In the genomic region with DNA sequence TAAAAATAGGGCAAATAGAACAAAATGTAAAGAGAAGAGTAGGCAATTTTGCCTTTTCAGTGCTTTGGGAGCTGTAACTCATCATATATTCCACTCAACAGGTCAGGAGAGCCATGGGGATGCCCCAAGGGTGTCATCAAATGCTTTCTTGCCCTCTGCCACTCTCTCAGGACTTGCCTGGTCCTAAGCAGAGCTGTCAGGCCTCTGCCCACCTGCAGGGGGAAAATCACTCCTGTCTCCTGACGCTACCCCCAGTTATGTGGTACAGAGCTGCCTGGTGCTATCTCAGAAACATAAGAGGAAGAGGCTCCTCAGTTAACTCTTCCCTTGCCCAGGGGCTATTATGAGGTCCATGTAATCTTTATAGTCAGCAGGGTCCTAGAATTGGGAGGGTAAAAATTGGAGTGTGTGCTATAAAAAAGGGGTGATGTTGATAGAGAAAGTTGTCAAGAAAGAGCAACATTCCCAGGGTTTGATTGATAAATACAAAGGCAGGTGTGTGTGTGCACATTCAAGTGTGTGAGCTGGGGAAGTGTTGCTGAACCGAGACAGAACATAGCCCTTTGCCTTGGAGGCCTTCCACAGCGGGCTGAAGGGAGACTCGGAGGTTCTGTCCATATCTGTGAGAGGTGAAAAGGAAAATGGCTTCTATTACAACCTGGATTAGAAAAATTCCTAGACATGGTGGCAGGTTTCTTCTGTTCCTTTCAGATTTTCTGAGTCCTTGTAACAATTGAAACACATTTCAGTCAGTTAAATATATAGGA, we compare ENCODE assay signal across 15 cellular contexts. TPM values are rescaled to one million over a fixed set of nuclear protein-coding genes. Genes with fewer than 3 reads are reported as not detected.
DNase-seq lines count a peak whose midpoint lies in the region; ATAC-seq, FAIRE-seq and TF ChIP-seq lines count a peak whose summit lies in the region.
"Had no signal": no experiment of that assay in that cellular context is flagged by ENCODE, and none has a peak within 500 bp of the region (broad histone marks: within the 10 kb centered on the region; RNA-seq: fewer than 3 reads in every experiment).

No MANE protein-coding gene starts in this region.

- CTCF ChIA-PET in MCF 10A (lab: Yijun Ruan, JAX), result interaction anchor here (0.6 to 1.1 kb wide), 5 partner anchors 10 to 444 kb away, joined by 3 to 4 read pairs (median 4); no protein-coding TSS in a partner anchor
- CTCF ChIA-PET in K562 (lab: Yijun Ruan, JAX; ENCODE audit: low intra/inter-chr PET ratio), result no interaction called here

- H2AFZ ChIP-seq in K562 (ENCODE audit: low read depth, low read length), result no peak overlapping the region

- TF ChIP-seq POLR2A in breast epithelium (IDR thresholded peaks at IDR 0.05) (no peak), K562 (conservative IDR thresholded peaks at IDR 0.05) (no peak)

- H3K36me3 ChIP-seq in breast epithelium, result no peaks in the 10 kb centered on the region
- H3K36me3 ChIP-seq in K562 (ENCODE audit: control insufficient read depth, insufficient read depth, low read length), result no peaks in the 10 kb centered on the region
- H3K36me3 ChIP-seq: thoracic aorta had no signal

- no peaks in the 10 kb centered on the region for H3K27me3 ChIP-seq in breast epithelium
- no peaks in the 10 kb centered on the region; a peak in 1 of 5 replicates for H3K27me3 ChIP-seq in K562 (ENCODE audit: control insufficient read depth in 2 of 2, insufficient read depth in 2 of 2, low read length in 2 of 2)

- H3K4me1 Mint-ChIP-seq in MCF 10A (ENCODE audit: insufficient read depth, unreplicated experiment) (peaks cover 27% of the 10 kb centered on the region), type B pancreatic cell (ENCODE audit: unreplicated experiment) (peaks cover 14% of the 10 kb centered on the region)
- no peaks in the 10 kb centered on the region for H3K4me1 Mint-ChIP-seq in stimulated activated naive CD8-positive, alpha-beta T cell treated with anti-CD3 and anti-CD28 coated beads, Interleukin-15, amount 100 ng/mL, for 72 hours
- H3K4me1 Mint-ChIP-seq: activated naive CD4-positive, alpha-beta T cell treated with anti-CD3 and anti-CD28 coated beads, Interleukin-2, amount 10 ng/mL, durations not matched to agents 7 days and 5 days; memory B cell had no signal

- TF ChIP-seq CTCF in MCF 10A (IDR thresholded peaks at IDR 0.05; ENCODE audit: unreplicated experiment) (no peak), breast epithelium (IDR thresholded peaks at IDR 0.05) (no peak), K562 (IDR thresholded peaks at IDR 0.05 in 2 of 3, conservative IDR thresholded peaks at IDR 0.05 in 1 of 3; ENCODE audit: insufficient read depth in 2 of 3, low read depth in 1 of 3, low read length in 3 of 3) (no peak), type B pancreatic cell (conservative IDR thresholded peaks at IDR 0.05) (peak; percentile 53)

- H3K27ac ChIP-seq in breast epithelium (no peak overlapping the region), K562 (ENCODE audit: extremely low read depth, low read depth, low read length) (no peak overlapping the region)
- H3K27ac ChIP-seq: RWPE1, thoracic aorta had no signal

- no peak overlapping the region for H3K4me3 ChIP-seq in breast epithelium
- no peak overlapping the region for H3K4me3 ChIP-seq in K562
- H3K4me3 ChIP-seq: thoracic aorta had no signal

- no peak for FAIRE-seq in K562 (lab: Jason Lieb, UNC)
- FAIRE-seq: TTC549 had no signal

- in situ Hi-C loops in K562 (cut with MboI), result no loop called here

- H3K9me3 Mint-ChIP-seq in MCF 10A (ENCODE audit: unreplicated experiment) (no peaks in the 10 kb centered on the region), type B pancreatic cell (no peaks in the 10 kb centered on the region)
- H3K9me3 Mint-ChIP-seq in stimulated activated naive CD8-positive, alpha-beta T cell treated with anti-CD3 and anti-CD28 coated beads, Interleukin-15, amount 100 ng/mL, for 72 hours, result peaks cover 0 to 4% of the 10 kb centered on the region in 2 donors
- H3K9me3 Mint-ChIP-seq: activated naive CD4-positive, alpha-beta T cell treated with anti-CD3 and anti-CD28 coated beads, Interleukin-2, amount 10 ng/mL, durations not matched to agents 7 days and 5 days had no signal

- TF ChIP-seq RAD21 in K562 (CRISPR knock-in tag; conservative IDR thresholded peaks at IDR 0.05 in 1 of 2, IDR thresholded peaks at IDR 0.05 in 1 of 2), result no peak

- no peaks in the 10 kb centered on the region for H3K27me3 Mint-ChIP-seq in MCF 10A (ENCODE audit: insufficient read depth, unreplicated experiment)
- peaks cover 16% of the 10 kb centered on the region for H3K27me3 Mint-ChIP-seq in type B pancreatic cell
- H3K27me3 Mint-ChIP-seq in stimulated activated naive CD8-positive, alpha-beta T cell treated with anti-CD3 and anti-CD28 coated beads, Interleukin-15, amount 100 ng/mL, for 72 hours, result peaks cover 7% of the 10 kb centered on the region
- H3K27me3 Mint-ChIP-seq: activated naive CD4-positive, alpha-beta T cell treated with anti-CD3 and anti-CD28 coated beads, Interleukin-2, amount 10 ng/mL, durations not matched to agents 7 days and 5 days; memory B cell had no signal

- ATAC-seq in K562 (peak; percentile 40; the same call in 2 of the 3 replicates), GM21737 (IDR thresholded peaks at IDR 0.05; ENCODE audit: unreplicated experiment) (no peak)
- ATAC-seq in stimulated activated naive CD8-positive, alpha-beta T cell treated with anti-CD3 and anti-CD28 coated beads, Interleukin-15, amount 100 ng/mL, for 72 hours, result no peak

- no peaks in the 10 kb centered on the region for H3K4me1 ChIP-seq in breast epithelium
- no peaks in the 10 kb centered on the region for H3K4me1 ChIP-seq in K562 (replicated peaks in 1 of 2; ENCODE audit: control insufficient read depth in 2 of 2, insufficient read depth in 2 of 2, low read length in 2 of 2)

- no peaks in the 10 kb centered on the region for H3K79me2 ChIP-seq in K562 (ENCODE audit: control insufficient read depth, insufficient read depth, low read length)

- no peak for TF ChIP-seq EP300 in K562 (IDR thresholded peaks at IDR 0.05; ENCODE audit: low read length)

- no TSS peak for BruUV-seq in MCF 10A (replicated peaks; lab: Mats Ljungman, UMichigan)
- no TSS peak for BruUV-seq in K562 (replicated peaks; lab: Mats Ljungman, UMichigan)

- no peaks in the 10 kb centered on the region for H4K20me1 ChIP-seq in K562 (replicated peaks; ENCODE audit: control insufficient read depth, insufficient read depth, low read length)

- POLR2A ChIA-PET in MCF 10A (lab: Yijun Ruan, JAX) (interaction anchor here (0.6 to 0.8 kb wide), 2 partner anchors 12 to 477 kb away, joined by 3 read pairs; no protein-coding TSS in a partner anchor), K562 (lab: Yijun Ruan, JAX) (no interaction called here)

- H3K9me3 ChIP-seq in breast epithelium (no peaks in the 10 kb centered on the region), K562 (replicated peaks; ENCODE audit: control insufficient read depth, insufficient read depth, low read depth, low read length) (no peaks in the 10 kb centered on the region)
- H3K9me3 ChIP-seq: thoracic aorta had no signal

- H3K36me3 Mint-ChIP-seq in MCF 10A (ENCODE audit: insufficient read depth, unreplicated experiment) (no peaks in the 10 kb centered on the region), type B pancreatic cell (no peaks in the 10 kb centered on the region)
- H3K36me3 Mint-ChIP-seq: activated naive CD4-positive, alpha-beta T cell treated with anti-CD3 and anti-CD28 coated beads, Interleukin-2, amount 10 ng/mL, durations not matched to agents 7 days and 5 days; memory B cell had no signal

- intact Hi-C loops in MCF 10A (cut with micrococcal nuclease), result no loop called here
- intact Hi-C loops in breast epithelium (cut with DNase I; ENCODE audit: low total_unique reads), result no loop called here
- intact Hi-C loops in K562 (cut with micrococcal nuclease), result no loop called here

- H3K4me3 Mint-ChIP-seq in MCF 10A (ENCODE audit: unreplicated experiment) (no peak overlapping the region), type B pancreatic cell (no peak overlapping the region)
- H3K4me3 Mint-ChIP-seq in stimulated activated naive CD8-positive, alpha-beta T cell treated with anti-CD3 and anti-CD28 coated beads, Interleukin-15, amount 100 ng/mL, for 72 hours, result no peak overlapping the region
- H3K4me3 Mint-ChIP-seq: activated naive CD4-positive, alpha-beta T cell treated with anti-CD3 and anti-CD28 coated beads, Interleukin-2, amount 10 ng/mL, durations not matched to agents 7 days and 5 days; memory B cell had no signal

- H3K27ac Mint-ChIP-seq in MCF 10A (ENCODE audit: low read depth, unreplicated experiment) (peak overlapping the region; percentile 29), type B pancreatic cell (no peak overlapping the region)
- H3K27ac Mint-ChIP-seq in stimulated activated naive CD8-positive, alpha-beta T cell treated with anti-CD3 and anti-CD28 coated beads, Interleukin-15, amount 100 ng/mL, for 72 hours, result no peak overlapping the region
- H3K27ac Mint-ChIP-seq: activated naive CD4-positive, alpha-beta T cell treated with anti-CD3 and anti-CD28 coated beads, Interleukin-2, amount 10 ng/mL, durations not matched to agents 7 days and 5 days; memory B cell had no signal

- 3% methylated on average over 4 of the region's 4 CpGs for WGBS in K562 (ENCODE audit: insufficient coverage, low coverage, missing lambda C conversion rate)

- no peak overlapping the region for H3K9ac ChIP-seq in K562 (ENCODE audit: insufficient read depth in 1 of 2, low read depth in 2 of 2, low read length in 2 of 2)

- no peak overlapping the region for H3K4me2 ChIP-seq in K562 (ENCODE audit: insufficient read depth, low read length)

- no peak for DNase-seq in MCF 10A (ENCODE audit: unreplicated experiment)
- no peak for DNase-seq in breast epithelium (ENCODE audit: low spot score in 2 of 2)
- DNase-seq in K562 (ENCODE audit: extremely low read depth in 1 of 4, low spot score in 3 of 4), result no peak
- peak; percentile 29 for DNase-seq in iPS-NIHi11 (ENCODE audit: low spot score)
- DNase-seq in type B pancreatic cell (ENCODE audit: extremely low spot score, unreplicated experiment), result no peak
- no peak for DNase-seq in stimulated activated naive CD8-positive, alpha-beta T cell treated with anti-CD3 and anti-CD28 coated beads, Interleukin-15, amount 100 ng/mL, for 72 hours
- DNase-seq in activated CD8-positive, alpha-beta memory T cell treated with anti-CD3 and anti-CD28 coated beads, Interleukin-2, amount 50 U/mL, for 48 hours, result no peak
- DNase-seq: activated naive CD4-positive, alpha-beta T cell treated with anti-CD3 and anti-CD28 coated beads, Interleukin-2, amount 10 ng/mL, durations not matched to agents 7 days and 5 days; NCI-H1092 treated with DMSO at 0.1 percent for 48 hours; nucleus accumbens had no signal

- H3K9me1 ChIP-seq in K562 (ENCODE audit: control insufficient read depth, insufficient read depth, low read length), result no peaks in the 10 kb centered on the region

RNA-seq across cellular contexts. Expression of a gene that starts 25.4 kb away (rescaled TPM):
- total RNA-seq in MCF 10A (2022) (82.8 and 107 TPM in 2 replicates), breast epithelium (100 to 1,000 TPM in 2 of 3 donors, 10 to 100 TPM in 1; 41.7 to 181 (median 140) TPM), K562 (2014; rRNA removed) (0.09 TPM in 1 of 2 replicates, not detected in the other), K562 (2014; rRNA removed; fragmentation: Illumina TruSeq; extraction: Trizol) (0.07 TPM in 1 of 2 replicates, not detected in the other), K562 (2015; rRNA removed; fragmentation: Illumina TruSeq; extraction: Trizol) (0.11 TPM in 1 of 2 replicates, not detected in the other), K562 (2021) (0.16 and 0.31 TPM in 2 replicates), type B pancreatic cell (ENCODE audit: low replicate concordance) (11.2 and 18.6 TPM in 2 replicates)
- 0.16 and 0.70 TPM in 2 replicates for total RNA-seq in K562 (2011; cell fraction: chromatin; rRNA removed; ENCODE audit: low replicate concordance)
- total RNA-seq in K562 (2011; cell fraction: nucleolus; rRNA removed), result 0.17 and 1.1 TPM in 2 replicates
- 0.69 TPM in 1 of 2 replicates, not detected in the other for total RNA-seq in K562 (2011; cell fraction: nucleoplasm; rRNA removed)
- polyA plus RNA-seq in K562 (2011; rRNA removed) (0.03 and 0.11 TPM in 2 replicates), K562 (2014; fragmentation: Illumina TruSeq; extraction: Trizol) (0.04 TPM in 1 of 2 replicates, not detected in the other), K562 (2014; fragmentation: Nextera tagmentation; extraction: Ambion mirVana) (under 1 TPM in 1 of 2 experiments, not detected in 1; 0.08 TPM), K562 (2014; rRNA removed) (not detected in 2 replicates)
- polyA plus RNA-seq in K562 (2011; cell fraction: cytosol; rRNA removed), result 0.01 and 0.18 TPM in 2 replicates
- 0.35 and 0.41 TPM in 2 replicates for polyA plus RNA-seq in K562 (2011; cell fraction: nucleus; rRNA removed)
- 0.04 and 0.29 TPM in 2 replicates for polyA plus RNA-seq in K562 (2012)
- 0.07 and 0.09 TPM in 2 replicates for polyA minus RNA-seq in K562 (2011; rRNA and poly(A)+ RNA removed)
- not detected in 2 replicates for polyA minus RNA-seq in K562 (2011; cell fraction: cytosol; rRNA and poly(A)+ RNA removed)
- polyA minus RNA-seq in K562 (2011; cell fraction: nucleus; rRNA and poly(A)+ RNA removed), result 0.22 and 0.54 TPM in 2 replicates
